ENCODE assay signal across 24 cellular contexts in the genomic region with DNA sequence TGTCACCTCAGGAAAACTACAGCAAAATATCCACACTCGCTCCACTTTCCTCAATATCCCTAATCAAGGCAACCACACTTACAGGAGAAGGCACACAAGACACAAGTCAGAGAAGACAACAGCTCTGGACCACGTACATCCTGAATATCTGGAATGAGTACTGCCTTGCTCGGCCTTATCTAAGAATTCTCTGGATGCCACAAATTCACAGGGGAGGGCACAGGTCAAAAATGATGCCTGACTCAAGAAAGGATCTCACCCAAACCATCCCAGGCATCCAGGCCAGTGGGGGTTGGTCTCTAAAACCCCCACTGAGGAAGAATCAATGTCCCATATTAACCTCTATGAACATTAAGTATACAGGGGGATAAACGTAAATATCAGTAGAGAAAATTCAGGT. TPM values are rescaled to one million over a fixed set of nuclear protein-coding genes. Genes with fewer than 3 reads are reported as not detected.
DNase-seq lines count a peak whose midpoint lies in the region; ATAC-seq, FAIRE-seq and TF ChIP-seq lines count a peak whose summit lies in the region.
"Had no signal": no experiment of that assay in that cellular context is flagged by ENCODE, and none has a peak within 500 bp of the region (broad histone marks: within the 10 kb centered on the region; RNA-seq: fewer than 3 reads in every experiment).

No MANE protein-coding gene starts in this region.

- ATAC-seq in Right ventricle myocardium inferior (peak; percentile 37), Right ventricle myocardium superior (ENCODE audit: poor library complexity) (no peak), GM21737 (IDR thresholded peaks at IDR 0.05; ENCODE audit: unreplicated experiment) (no peak)
- ATAC-seq: stimulated activated naive B cell treated with anti-CD40 and anti-IgM and Interleukin-4, amounts not matched to agents 10 μg/mL and 1 μg/mL and 100 μg/mL, for 72 hours had no signal

- FAIRE-seq in small intestine (lab: Jason Lieb, UNC): no peak

- H3K36me3 ChIP-seq in small intestine (ENCODE audit: control insufficient read depth in 2 of 2, insufficient read depth in 2 of 2, low read length in 2 of 2): no peaks in the 10 kb centered on the region
- H3K36me3 ChIP-seq: colonic mucosa, thoracic aorta had no signal

- H3K4me1 Mint-ChIP-seq in type B pancreatic cell (ENCODE audit: unreplicated experiment): peaks cover 8% of the 10 kb centered on the region
- H3K4me1 Mint-ChIP-seq: activated CD4-positive, alpha-beta T cell treated with anti-CD3 and anti-CD28 coated beads, Interleukin-2, amount 10 ng/mL, durations not matched to agents 24 days and 14 days; activated naive CD4-positive, alpha-beta T cell treated with anti-CD3 and anti-CD28 coated beads, Interleukin-2, amount 50 U/mL, for 24 hours; stimulated activated naive B cell treated with anti-CD40 and anti-IgM and Interleukin-4, amounts not matched to agents 10 μg/mL and 1 μg/mL and 100 μg/mL, for 72 hours had no signal

- intact Hi-C loops in Right ventricle myocardium inferior (cut with DNase I): no loop called here
- intact Hi-C loops in Right ventricle myocardium superior (cut with DNase I): no loop called here

- WGBS in small intestine, 3 donors: 81 to 89% (median 89%) methylated on average over 4 of the region's 4 CpGs

- DNase-seq in Right ventricle myocardium inferior (ENCODE audit: missing footprints): no peak
- DNase-seq in Right ventricle myocardium superior: no peak
- peak; percentile 20 for DNase-seq in astrocyte of the hippocampus (ENCODE audit: low read depth, low spot score)
- DNase-seq in kidney glomerular epithelial cell (lab: John Stamatoyannopoulos, UW): peak; percentile 25
- no peak for DNase-seq in type B pancreatic cell (ENCODE audit: extremely low spot score, unreplicated experiment)
- DNase-seq in small intestine: no peak
- DNase-seq in SHP77 treated with DMSO at 0.1 percent for 48 hours (lab: John Stamatoyannopoulos, UW): no peak
- DNase-seq: 8988T; activated CD4-positive, alpha-beta T cell treated with anti-CD3 and anti-CD28 coated beads, Interleukin-2, amount 10 ng/mL, durations not matched to agents 24 days and 14 days; colonic mucosa; endodermal cell; GOT3; midbrain; NCI-H1092; NCI-H187 treated with DMSO at 0.1 percent for 48 hours; NCI-H2227 treated with DMSO at 0.1 percent for 48 hours; NCI-H748 treated with DMSO at 0.1 percent for 48 hours; SIG-M5; stimulated activated naive B cell treated with anti-CD40 and anti-IgM and Interleukin-4, amounts not matched to agents 10 μg/mL and 1 μg/mL and 100 μg/mL, for 72 hours; T-helper 1 cell had no signal

- H3K4me3 Mint-ChIP-seq in type B pancreatic cell: no peak overlapping the region
- H3K4me3 Mint-ChIP-seq: activated CD4-positive, alpha-beta T cell treated with anti-CD3 and anti-CD28 coated beads, Interleukin-2, amount 10 ng/mL, durations not matched to agents 24 days and 14 days; activated naive CD4-positive, alpha-beta T cell treated with anti-CD3 and anti-CD28 coated beads, Interleukin-2, amount 50 U/mL, for 24 hours; endodermal cell; stimulated activated naive B cell treated with anti-CD40 and anti-IgM and Interleukin-4, amounts not matched to agents 10 μg/mL and 1 μg/mL and 100 μg/mL, for 72 hours had no signal

- no peaks in the 10 kb centered on the region for H3K4me1 ChIP-seq in small intestine (ENCODE audit: control insufficient read depth in 2 of 2, insufficient read depth in 1 of 2, low read depth in 1 of 2, low read length in 1 of 2)
- H3K4me1 ChIP-seq: colonic mucosa had no signal

- H3K9me3 Mint-ChIP-seq in type B pancreatic cell: peaks cover 17% of the 10 kb centered on the region
- H3K9me3 Mint-ChIP-seq: stimulated activated naive B cell treated with anti-CD40 and anti-IgM and Interleukin-4, amounts not matched to agents 10 μg/mL and 1 μg/mL and 100 μg/mL, for 72 hours had no signal

- no peaks in the 10 kb centered on the region for H3K27me3 ChIP-seq in small intestine (ENCODE audit: control insufficient read depth in 2 of 2, insufficient read depth in 2 of 2, low read length in 2 of 2)
- H3K27me3 ChIP-seq: colonic mucosa had no signal

- no peaks in the 10 kb centered on the region for H3K27me3 Mint-ChIP-seq in type B pancreatic cell
- H3K27me3 Mint-ChIP-seq: activated naive CD4-positive, alpha-beta T cell treated with anti-CD3 and anti-CD28 coated beads, Interleukin-2, amount 50 U/mL, for 24 hours had no signal

- H3K36me3 Mint-ChIP-seq in type B pancreatic cell: peaks cover 7% of the 10 kb centered on the region
- H3K36me3 Mint-ChIP-seq: activated naive CD4-positive, alpha-beta T cell treated with anti-CD3 and anti-CD28 coated beads, Interleukin-2, amount 50 U/mL, for 24 hours; stimulated activated naive B cell treated with anti-CD40 and anti-IgM and Interleukin-4, amounts not matched to agents 10 μg/mL and 1 μg/mL and 100 μg/mL, for 72 hours had no signal

- no peak overlapping the region for H3K27ac ChIP-seq in small intestine (ENCODE audit: low read depth in 1 of 2, low read length in 1 of 2)
- H3K27ac ChIP-seq: colonic mucosa, thoracic aorta had no signal

- peak overlapping the region; percentile 49 for H3K27ac Mint-ChIP-seq in type B pancreatic cell
- H3K27ac Mint-ChIP-seq: activated CD4-positive, alpha-beta T cell treated with anti-CD3 and anti-CD28 coated beads, Interleukin-2, amount 10 ng/mL, durations not matched to agents 24 days and 14 days; activated naive CD4-positive, alpha-beta T cell treated with anti-CD3 and anti-CD28 coated beads, Interleukin-2, amount 50 U/mL, for 24 hours; endodermal cell; stimulated activated naive B cell treated with anti-CD40 and anti-IgM and Interleukin-4, amounts not matched to agents 10 μg/mL and 1 μg/mL and 100 μg/mL, for 72 hours had no signal

- no peaks in the 10 kb centered on the region for H3K9me3 ChIP-seq in small intestine (ENCODE audit: control insufficient read depth, low read depth)
- H3K9me3 ChIP-seq: colonic mucosa, thoracic aorta had no signal

- TF ChIP-seq CTCF in type B pancreatic cell (conservative IDR thresholded peaks at IDR 0.05): no peak

- no peak overlapping the region for H3K4me3 ChIP-seq in small intestine (ENCODE audit: low read depth in 1 of 2, low read length in 2 of 2)
- H3K4me3 ChIP-seq: colonic mucosa, skin epidermis, thoracic aorta had no signal

RNA-seq across cellular contexts. Expression of a gene that starts 29.9 kb away (rescaled TPM):
- total RNA-seq in Right ventricle myocardium inferior (3.3 TPM), Right ventricle myocardium superior (3.6 TPM), type B pancreatic cell (ENCODE audit: low replicate concordance) (24.0 and 27.7 TPM in 2 replicates)
- polyA plus RNA-seq in small intestine: 10 to 100 TPM in 2 of 3 donors, 1 to 10 TPM in 1; 8.1 to 16.1 (median 10.8) TPM

RNA-seq across cellular contexts. Expression of a gene that starts 30.8 kb away (rescaled TPM):
- total RNA-seq in Right ventricle myocardium inferior (20.9 TPM), Right ventricle myocardium superior (17.8 TPM), type B pancreatic cell (ENCODE audit: low replicate concordance) (40.9 and 45.5 TPM in 2 replicates)
- polyA plus RNA-seq in small intestine: 1 to 10 TPM; 1.4 to 7.7 (median 2.2) TPM

RNA-seq across cellular contexts. Expression of a gene that starts 43.1 kb away (rescaled TPM):
- 9.6 TPM for total RNA-seq in Right ventricle myocardium inferior
- 9.1 TPM for total RNA-seq in Right ventricle myocardium superior
- total RNA-seq in type B pancreatic cell (ENCODE audit: low replicate concordance): 15.5 and 18.7 TPM in 2 replicates
- polyA plus RNA-seq in small intestine: 1 to 10 TPM; 2.2 to 9.0 (median 2.2) TPM

Comparison
In these comparisons a context has a peak if more than half of its experiments do, and no peak if none do; other contexts are left out.
1. DNase-seq: peak in astrocyte of the hippocampus (single experiment) and kidney glomerular epithelial cell (single experiment); none in Right ventricle myocardium inferior (single experiment), Right ventricle myocardium superior (single experiment), type B pancreatic cell (single experiment), small intestine (single experiment) and SHP77 treated with DMSO at 0.1 percent for 48 hours (single experiment).